Comparison of ENCODE assay signal across 13 cellular contexts in genomic region chr12:92028039-92028709, GRCh38.
DNase-seq lines count a peak whose midpoint lies in the region; ATAC-seq and TF ChIP-seq lines count a peak whose summit lies in the region.
"Had no signal": no experiment of that assay in that cellular context is flagged by ENCODE, and none has a peak within 500 bp of the region (broad histone marks: within the 10 kb centered on the region; RNA-seq: fewer than 3 reads in every experiment).

No MANE protein-coding gene starts in this region.

- no peak for TF ChIP-seq CTCF in gastroesophageal sphincter (IDR thresholded peaks at IDR 0.05)
- TF ChIP-seq CTCF in uterus (IDR thresholded peaks at IDR 0.05): no peak

- no peak overlapping the region for H3K4me3 ChIP-seq in gastroesophageal sphincter
- H3K4me3 ChIP-seq in uterus: no peak overlapping the region

- H3K9me3 ChIP-seq in gastroesophageal sphincter (no peaks in the 10 kb centered on the region), uterus (no peaks in the 10 kb centered on the region)

- H3K4me1 Mint-ChIP-seq in activated naive CD4-positive, alpha-beta T cell treated with anti-CD3 and anti-CD28 coated beads, Interleukin-2, amount 50 U/mL, for 24 hours: peaks cover 83% of the 10 kb centered on the region
- H3K4me1 Mint-ChIP-seq in activated naive CD8-positive, alpha-beta T cell (ENCODE audit: low read depth): peaks cover 72% of the 10 kb centered on the region

- no peak for TF ChIP-seq EP300 in gastroesophageal sphincter (IDR thresholded peaks at IDR 0.05)

- peaks cover 13% of the 10 kb centered on the region for H3K9me3 Mint-ChIP-seq in activated naive CD4-positive, alpha-beta T cell treated with anti-CD3 and anti-CD28 coated beads, Interleukin-2, amount 50 U/mL, for 24 hours
- H3K9me3 Mint-ChIP-seq in activated naive CD4-positive, alpha-beta T cell treated with anti-CD3 and anti-CD28 coated beads, Interleukin-2, amount 50 U/mL, for 72 hours: peaks cover 4 to 6% of the 10 kb centered on the region in 2 donors
- H3K9me3 Mint-ChIP-seq in activated naive CD8-positive, alpha-beta T cell (ENCODE audit: low read depth): no peaks in the 10 kb centered on the region

- no peak for ATAC-seq in activated naive CD4-positive, alpha-beta T cell treated with anti-CD3 and anti-CD28 coated beads, Interleukin-2, amount 50 U/mL, for 72 hours
- ATAC-seq in gastroesophageal sphincter: no peak

- intact Hi-C loops in uterus (cut with DNase I; ENCODE audit: low total_unique reads) (no loop called here), cardiac septum (cut with DNase I) (no loop called here)

- TF ChIP-seq POLR2A in gastroesophageal sphincter (IDR thresholded peaks at IDR 0.05) (no peak), uterus (IDR thresholded peaks at IDR 0.05) (no peak)

- H3K36me3 Mint-ChIP-seq in activated naive CD4-positive, alpha-beta T cell treated with anti-CD3 and anti-CD28 coated beads, Interleukin-2, amount 50 U/mL, for 24 hours: peaks cover 18% of the 10 kb centered on the region
- H3K36me3 Mint-ChIP-seq in activated naive CD4-positive, alpha-beta T cell treated with anti-CD3 and anti-CD28 coated beads, Interleukin-2, amount 50 U/mL, for 72 hours: peaks cover 12 to 18% of the 10 kb centered on the region in 2 donors
- peaks cover 13% of the 10 kb centered on the region for H3K36me3 Mint-ChIP-seq in activated naive CD8-positive, alpha-beta T cell

- no peaks in the 10 kb centered on the region for H3K27me3 ChIP-seq in gastroesophageal sphincter
- no peaks in the 10 kb centered on the region for H3K27me3 ChIP-seq in uterus

- H3K4me1 ChIP-seq in gastroesophageal sphincter (peaks cover 15 to 66% (median 34%) of the 10 kb centered on the region in 3 donors), uterus (peaks cover 0 to 8% of the 10 kb centered on the region in 2 donors)

- no peak for DNase-seq in activated naive CD4-positive, alpha-beta T cell treated with anti-CD3 and anti-CD28 coated beads, Interleukin-2, amount 50 U/mL, for 72 hours (ENCODE audit: low spot score in 2 of 2)
- DNase-seq in uterus: peak in 1 of 2 donors; percentile 64
- no peak for DNase-seq in cardiac septum (ENCODE audit: low spot score)
- DNase-seq in activated CD8-positive, alpha-beta memory T cell treated with anti-CD3 and anti-CD28 coated beads, Interleukin-2, amount 50 U/mL, for 4 hours: no peak
- DNase-seq in NCI-H2081 treated with DMSO at 0.1 percent for 48 hours (lab: John Stamatoyannopoulos, UW): no peak
- DNase-seq: NCI-H1436 treated with DMSO at 0.1 percent for 48 hours; OCI-M1; stimulated activated CD4-positive, alpha-beta T cell treated with anti-CD3 and anti-CD28 coated beads, Interleukin-2, amount 100 ng/mL, for 48 hours had no signal

- H3K27ac ChIP-seq in gastroesophageal sphincter (peak overlapping the region; percentile 85 to 98 (median 86)), uterus (peak overlapping the region; percentile 85 to 94)
- H3K27ac ChIP-seq: C4-2B, epithelial cell of prostate had no signal

- peak overlapping the region; percentile 89 for H3K27ac Mint-ChIP-seq in activated naive CD4-positive, alpha-beta T cell treated with anti-CD3 and anti-CD28 coated beads, Interleukin-2, amount 50 U/mL, for 24 hours
- no peak overlapping the region for H3K27ac Mint-ChIP-seq in activated naive CD4-positive, alpha-beta T cell treated with anti-CD3 and anti-CD28 coated beads, Interleukin-2, amount 50 U/mL, for 72 hours
- H3K27ac Mint-ChIP-seq in activated naive CD8-positive, alpha-beta T cell: peak overlapping the region; percentile 76

- no peaks in the 10 kb centered on the region for H3K36me3 ChIP-seq in gastroesophageal sphincter
- no peaks in the 10 kb centered on the region for H3K36me3 ChIP-seq in uterus

- no peaks in the 10 kb centered on the region for H3K27me3 Mint-ChIP-seq in activated naive CD4-positive, alpha-beta T cell treated with anti-CD3 and anti-CD28 coated beads, Interleukin-2, amount 50 U/mL, for 24 hours
- H3K27me3 Mint-ChIP-seq in activated naive CD8-positive, alpha-beta T cell: no peaks in the 10 kb centered on the region

- WGBS in gastroesophageal sphincter (ENCODE audit: low coverage in 1 of 2), 2 donors: 34 to 37% methylated on average over 3 of the region's 3 CpGs

- peak overlapping the region; percentile 62 for H3K4me3 Mint-ChIP-seq in activated naive CD4-positive, alpha-beta T cell treated with anti-CD3 and anti-CD28 coated beads, Interleukin-2, amount 50 U/mL, for 24 hours
- H3K4me3 Mint-ChIP-seq in activated naive CD8-positive, alpha-beta T cell: peak overlapping the region; percentile 5

Comparison
In these comparisons a context has a peak if more than half of its experiments do, and no peak if none do; other contexts are left out.
1. H3K27ac Mint-ChIP-seq: peak in activated naive CD4-positive, alpha-beta T cell treated with anti-CD3 and anti-CD28 coated beads, Interleukin-2, amount 50 U/mL, for 24 hours (single experiment) and activated naive CD8-positive, alpha-beta T cell (single experiment); none in activated naive CD4-positive, alpha-beta T cell treated with anti-CD3 and anti-CD28 coated beads, Interleukin-2, amount 50 U/mL, for 72 hours (0 of 2).